ENCODE assay signal across 1 cellular context in genomic region chr1:197470330-197470729, GRCh38.
TF ChIP-seq lines count a peak whose summit lies in the region.

No MANE protein-coding gene starts in this region.

TF ChIP-seq in H1, 55 proteins besides CTCF, POLR2A, EP300 and RAD21:
- TF ChIP-seq KDM4A (IDR thresholded peaks at IDR 0.05; ENCODE audit: low read depth, low read length, severe bottlenecking) (no peak), BCL11A (IDR thresholded peaks at IDR 0.05; ENCODE audit: low read depth in 2 of 2, low read length in 2 of 2) (no peak), POLR2AphosphoS5 (IDR thresholded peaks at IDR 0.05; ENCODE audit: low read depth, low read length) (no peak), CHD7 (IDR thresholded peaks at IDR 0.05; ENCODE audit: insufficient replicate concordance, low read length) (no peak), SRF (IDR thresholded peaks at IDR 0.05; ENCODE audit: low read depth, low read length) (no peak), POU5F1 (IDR thresholded peaks at IDR 0.05; ENCODE audit: low read depth, low read length) (no peak), CBX5 (IDR thresholded peaks at IDR 0.05; ENCODE audit: low read depth, low read length) (no peak), SP1 (IDR thresholded peaks at IDR 0.05; ENCODE audit: low read depth, low read length) (no peak)
- TF ChIP-seq, protein P1, sequence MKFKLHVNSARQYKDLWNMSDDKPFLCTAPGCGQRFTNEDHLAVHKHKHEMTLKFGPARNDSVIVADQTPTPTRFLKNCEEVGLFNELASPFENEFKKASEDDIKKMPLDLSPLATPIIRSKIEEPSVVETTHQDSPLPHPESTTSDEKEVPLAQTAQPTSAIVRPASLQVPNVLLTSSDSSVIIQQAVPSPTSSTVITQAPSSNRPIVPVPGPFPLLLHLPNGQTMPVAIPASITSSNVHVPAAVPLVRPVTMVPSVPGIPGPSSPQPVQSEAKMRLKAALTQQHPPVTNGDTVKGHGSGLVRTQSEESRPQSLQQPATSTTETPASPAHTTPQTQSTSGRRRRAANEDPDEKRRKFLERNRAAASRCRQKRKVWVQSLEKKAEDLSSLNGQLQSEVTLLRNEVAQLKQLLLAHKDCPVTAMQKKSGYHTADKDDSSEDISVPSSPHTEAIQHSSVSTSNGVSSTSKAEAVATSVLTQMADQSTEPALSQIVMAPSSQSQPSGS (IDR thresholded peaks at IDR 0.05; ENCODE audit: low read length): no peak
